In the genomic region with DNA sequence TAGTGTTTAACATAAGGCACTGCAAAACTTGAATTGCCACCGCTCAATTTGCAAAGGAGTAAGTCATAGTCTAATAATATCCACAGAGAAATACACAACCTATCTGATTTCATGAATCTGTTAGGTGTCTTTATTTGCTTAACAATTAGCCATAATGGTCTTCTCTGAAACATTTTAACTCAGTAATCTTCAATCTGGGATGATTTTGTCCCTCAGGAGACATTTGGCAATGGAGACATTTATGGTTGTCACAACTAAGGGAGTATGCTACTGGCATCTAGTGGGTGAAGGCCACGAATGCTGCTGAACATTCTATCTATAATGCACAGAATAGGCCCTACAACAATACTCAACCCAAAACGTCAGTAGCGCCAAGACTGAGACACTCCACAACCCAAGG, we compare ENCODE assay signal across 11 cellular contexts. TPM values are rescaled to one million over a fixed set of nuclear protein-coding genes. Genes with fewer than 3 reads are reported as not detected.
DNase-seq lines count a peak whose midpoint lies in the region; ATAC-seq and TF ChIP-seq lines count a peak whose summit lies in the region.
"Had no signal": no experiment of that assay in that cellular context is flagged by ENCODE, and none has a peak within 500 bp of the region (broad histone marks: within the 10 kb centered on the region; RNA-seq: fewer than 3 reads in every experiment).

No MANE protein-coding gene starts in this region.

- CTCF ChIA-PET in CD4-positive, alpha-beta T cell (lab: Charles Lee) = interaction anchor here (1.3 kb wide), 1 partner anchor 8 kb away, joined by 3 read pairs; no protein-coding TSS in a partner anchor
- CTCF ChIA-PET in activated B cell treated with CpG ODN at 0.5 μM for 24 hours (lab: Charles Lee) = no interaction called here

- H3K4me3 Mint-ChIP-seq in CD4-positive, alpha-beta T cell = peak overlapping the region; percentile 64
- H3K4me3 Mint-ChIP-seq in activated B cell treated with CpG ODN at 0.5 μM for 24 hours = peak overlapping the region; percentile 41
- H3K4me3 Mint-ChIP-seq: central memory CD8-positive, alpha-beta T cell had no signal

- no peak for DNase-seq in CD4-positive, alpha-beta T cell
- peak; percentile 32 for DNase-seq in GM23248
- no peak for DNase-seq in activated B cell treated with CpG ODN at 0.5 μM for 24 hours
- DNase-seq in NCI-H82 (lab: John Stamatoyannopoulos, UW) = no peak
- DNase-seq: immature natural killer cell, retina had no signal

- H3K4me2 ChIP-seq in GM23248 (ENCODE audit: unreplicated experiment) = no peak overlapping the region

- 57 to 63% methylated on average over 4 of the region's 4 CpGs for WGBS in GM23248 (ENCODE audit: low coverage in 1 of 2, low lambda C conversion rate in 2 of 2, missing lambda C conversion rate in 2 of 2), 2 experiments
- WGBS in liver = 70% methylated on average over 4 of the region's 4 CpGs

- H3K9ac ChIP-seq in GM23248 = no peak overlapping the region
- H3K9ac ChIP-seq in liver (ENCODE audit: low read depth in 1 of 2, low read length in 2 of 2) = no peak overlapping the region

- H3K4me3 ChIP-seq in GM23248 = no peak overlapping the region
- no peak overlapping the region for H3K4me3 ChIP-seq in liver (ENCODE audit: low read depth in 1 of 3, low read length in 3 of 3)

- no peaks in the 10 kb centered on the region for H3K27me3 ChIP-seq in CD4-positive, alpha-beta T cell (ENCODE audit: control insufficient read depth, insufficient read depth, low read length)
- H3K27me3 ChIP-seq in GM23248 (replicated peaks; ENCODE audit: insufficient read depth) = no peaks in the 10 kb centered on the region
- H3K27me3 ChIP-seq in liver (ENCODE audit: control insufficient read depth in 4 of 4, insufficient read depth in 4 of 4, low read length in 3 of 4) = no peaks in the 10 kb centered on the region

- TF ChIP-seq CTCF in CD4-positive, alpha-beta T cell (IDR thresholded peaks at IDR 0.05) = no peak
- TF ChIP-seq CTCF in activated B cell treated with CpG ODN at 0.5 μM for 24 hours (IDR thresholded peaks at IDR 0.05) (no peak), liver (IDR thresholded peaks at IDR 0.05; ENCODE audit: low read depth, low read length, missing input control) (no peak)

- H2AFZ ChIP-seq in GM23248 = no peak overlapping the region

- H3K4me1 ChIP-seq in GM23248 (ENCODE audit: insufficient read depth) (0 out of 2 replicates have a peak, but pooled peaks cover 3% of the 10 kb centered on the region), liver (ENCODE audit: control insufficient read depth in 4 of 4, insufficient read depth in 4 of 4, low read length in 3 of 4) (peaks cover 7 to 15% (median 10%) of the 10 kb centered on the region in 4 donors)

- H3F3A ChIP-seq in GM23248 (ENCODE audit: insufficient read depth) = peaks cover 4% of the 10 kb centered on the region; the same call in 1 of the 2 replicates

- peaks cover 4% of the 10 kb centered on the region; the same call in 1 of the 2 replicates for H4K20me1 ChIP-seq in GM23248 (ENCODE audit: insufficient read depth)

- no peaks in the 10 kb centered on the region for H3K9me3 ChIP-seq in CD4-positive, alpha-beta T cell (ENCODE audit: control insufficient read depth, low read length)
- H3K9me3 ChIP-seq in GM23248 (ENCODE audit: low read depth) (no peaks in the 10 kb centered on the region), liver (ENCODE audit: control insufficient read depth in 4 of 4, low read length in 3 of 4) (no peaks in the 10 kb centered on the region)

- H3K79me2 ChIP-seq in GM23248 (ENCODE audit: insufficient read depth) = peaks cover 88% of the 10 kb centered on the region

- TF ChIP-seq RAD21 in liver (IDR thresholded peaks at IDR 0.05) = peak; percentile 44 to 48

- H3K27ac ChIP-seq in CD4-positive, alpha-beta T cell (ENCODE audit: low read depth, low read length) = no peak overlapping the region
- H3K27ac ChIP-seq in GM23248 (0 out of 2 replicates have a peak overlapping the region, but pooled peaks have one; percentile 1), liver (ENCODE audit: low read depth in 1 of 2, low read length in 2 of 2) (no peak overlapping the region)

- H3K9me2 ChIP-seq in GM23248 (ENCODE audit: insufficient read depth) = no peaks in the 10 kb centered on the region

- in situ Hi-C loops in GM23248 (cut with MboI) = no loop called here

- ATAC-seq in CD4-positive, alpha-beta T cell (ENCODE audit: poor library complexity) = no peak
- no peak for ATAC-seq in activated B cell treated with CpG ODN at 0.5 μM for 24 hours (ENCODE audit: low read depth)
- ATAC-seq in HG03457 (IDR thresholded peaks at IDR 0.05; ENCODE audit: unreplicated experiment) = no peak
- ATAC-seq in GM21367 (IDR thresholded peaks at IDR 0.05; ENCODE audit: unreplicated experiment) = no peak
- no peak for ATAC-seq in HG02588 (IDR thresholded peaks at IDR 0.05; ENCODE audit: unreplicated experiment)

- peak overlapping the region; percentile 37 for H3K27ac Mint-ChIP-seq in CD4-positive, alpha-beta T cell
- no peak overlapping the region for H3K27ac Mint-ChIP-seq in activated B cell treated with CpG ODN at 0.5 μM for 24 hours

- H3K36me3 ChIP-seq in GM23248 (ENCODE audit: low read depth) (no peaks in the 10 kb centered on the region), liver (ENCODE audit: control insufficient read depth in 4 of 4, insufficient read depth in 3 of 4, low read depth in 1 of 4, low read length in 3 of 4) (peaks cover 0 to 2% (median 0%) of the 10 kb centered on the region in 4 donors)

- no peaks in the 10 kb centered on the region for H3K9me3 Mint-ChIP-seq in CD4-positive, alpha-beta T cell
- H3K9me3 Mint-ChIP-seq in activated B cell treated with CpG ODN at 0.5 μM for 24 hours = no peaks in the 10 kb centered on the region
- H3K9me3 Mint-ChIP-seq: central memory CD8-positive, alpha-beta T cell; immature natural killer cell had no signal

- POLR2A ChIA-PET in CD4-positive, alpha-beta T cell (lab: Charles Lee) = no interaction called here
- POLR2A ChIA-PET in activated B cell treated with CpG ODN at 0.5 μM for 24 hours (lab: Charles Lee) = interaction anchor here (0.6 kb wide), 1 partner anchor 36 kb away, joined by 4 read pairs; no protein-coding TSS in a partner anchor

- H3K36me3 Mint-ChIP-seq in CD4-positive, alpha-beta T cell (ENCODE audit: low read depth) = peaks cover 26% of the 10 kb centered on the region
- H3K36me3 Mint-ChIP-seq in activated B cell treated with CpG ODN at 0.5 μM for 24 hours (ENCODE audit: low read depth) = peaks cover 32% of the 10 kb centered on the region
- H3K36me3 Mint-ChIP-seq: immature natural killer cell had no signal

- intact Hi-C loops in CD4-positive, alpha-beta T cell (cut with DNase I, micrococcal nuclease) = loop anchor here in 1 of 2 experiments (5.0 to 10.0 kb wide), 3 partner anchors 60 to 603 kb away; partner anchors contain the start of genes NCBP3 and SPAG7
- intact Hi-C loops in activated B cell treated with CpG ODN at 0.5 μM for 24 hours (cut with micrococcal nuclease) = loop anchor here (10.0 kb wide), 1 partner anchor 583 kb away; the partner anchor contains the start of genes PFN1, RNF167 and SLC25A11

- peaks cover 67% of the 10 kb centered on the region for H3K4me1 Mint-ChIP-seq in CD4-positive, alpha-beta T cell (ENCODE audit: low read depth)
- peaks cover 61% of the 10 kb centered on the region for H3K4me1 Mint-ChIP-seq in activated B cell treated with CpG ODN at 0.5 μM for 24 hours

- no peaks in the 10 kb centered on the region for H3K27me3 Mint-ChIP-seq in CD4-positive, alpha-beta T cell
- no peaks in the 10 kb centered on the region for H3K27me3 Mint-ChIP-seq in activated B cell treated with CpG ODN at 0.5 μM for 24 hours
- H3K27me3 Mint-ChIP-seq: central memory CD8-positive, alpha-beta T cell had no signal

TF ChIP-seq in liver, 16 proteins besides CTCF, POLR2A, EP300 and RAD21 (continues in another document):
- TF ChIP-seq TAF1 (conservative IDR thresholded peaks at IDR 0.05) = no peak
- no peak for TF ChIP-seq HNF4A (conservative IDR thresholded peaks at IDR 0.05)
- TF ChIP-seq SP1 (IDR thresholded peaks at IDR 0.05) = no peak
- TF ChIP-seq NR2F2 (IDR thresholded peaks at IDR 0.05) = no peak
- no peak for TF ChIP-seq ATF3 (IDR thresholded peaks at IDR 0.05)
- no peak for TF ChIP-seq HNF4G (IDR thresholded peaks at IDR 0.05)
- TF ChIP-seq, protein P1, sequence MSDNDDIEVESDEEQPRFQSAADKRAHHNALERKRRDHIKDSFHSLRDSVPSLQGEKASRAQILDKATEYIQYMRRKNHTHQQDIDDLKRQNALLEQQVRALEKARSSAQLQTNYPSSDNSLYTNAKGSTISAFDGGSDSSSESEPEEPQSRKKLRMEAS (IDR thresholded peaks at IDR 0.05) = no peak
- TF ChIP-seq ZBTB33 (IDR thresholded peaks at IDR 0.05) = no peak
- no peak for TF ChIP-seq RXRA (IDR thresholded peaks at IDR 0.05)
- no peak for TF ChIP-seq FOXA1 (IDR thresholded peaks at IDR 0.05)

RNA-seq across cellular contexts. Expression of gene UBE2G1, which starts 4.3 kb away (rescaled TPM):
- total RNA-seq in CD4-positive, alpha-beta T cell = 10 to 100 TPM; 58.5 to 58.8 TPM
- total RNA-seq in GM23248 (2014; rRNA removed; shearing (Covaris generic)) = 37.8 and 39.2 TPM in 2 replicates
- 49.4 and 55.8 TPM in 2 replicates for polyA plus RNA-seq in GM23248 (2016; fragmentation: Nextera tagmentation; extraction: Ambion mirVana)
- 66.5 and 66.6 TPM in 2 replicates for total RNA-seq in activated B cell treated with CpG ODN at 0.5 μM for 24 hours
- 10 to 100 TPM; 22.2 to 25.3 TPM for total RNA-seq in liver
- 10 to 100 TPM; 19.9 to 20.4 TPM for polyA plus RNA-seq in liver
